Comparison of ENCODE assay signal across 9 cellular contexts in the genomic region with DNA sequence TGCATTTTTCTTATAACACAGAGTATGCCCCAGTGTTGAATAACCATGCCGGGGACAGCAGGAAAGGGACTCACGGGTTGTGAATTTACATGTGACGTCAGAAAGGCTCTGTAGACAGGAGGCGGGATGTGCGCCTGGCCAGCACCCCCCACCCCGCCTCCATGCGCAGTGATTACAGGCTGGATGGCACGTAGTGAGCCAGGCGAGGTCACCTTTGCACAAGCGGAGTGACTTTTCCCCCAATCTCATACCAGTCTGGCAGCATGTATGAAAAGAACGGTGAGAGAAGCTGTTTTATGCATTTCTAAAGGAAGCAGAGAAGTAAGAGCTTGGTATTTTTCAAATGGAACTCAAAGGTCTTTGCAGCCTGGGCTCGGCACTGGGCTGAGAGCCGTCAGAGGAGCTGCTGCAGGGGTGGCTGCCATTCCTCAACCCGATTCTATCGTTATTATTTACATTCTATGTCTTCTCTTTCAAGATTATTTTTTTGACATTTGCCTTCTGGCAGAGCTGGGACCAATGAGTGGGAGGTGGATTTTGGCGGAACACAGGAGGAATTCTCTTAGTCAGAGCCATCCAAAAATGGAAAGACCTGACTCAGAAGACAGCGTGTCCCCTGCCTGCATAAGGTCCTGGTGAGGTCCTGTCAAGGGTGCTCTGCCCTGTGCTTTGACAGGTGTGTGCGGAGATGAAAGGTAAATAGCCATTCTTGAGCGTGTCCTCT.
A peak's percentile ranks its signal among the peaks of the same experiment; 100 is the strongest.
DNase-seq lines count a peak whose midpoint lies in the region; ATAC-seq and TF ChIP-seq lines count a peak whose summit lies in the region.
"Had no signal": no experiment of that assay in that cellular context is flagged by ENCODE, and none has a peak within 500 bp of the region (broad histone marks: within the 10 kb centered on the region; RNA-seq: fewer than 3 reads in every experiment).

No MANE protein-coding gene starts in this region.

- H3K27ac Mint-ChIP-seq in activated T-helper 17 cell treated with anti-CD3 and anti-CD28 coated beads, Interleukin-2, amount 50 U/mL, for 72 hours = peak overlapping the region; percentile 37
- H3K27ac Mint-ChIP-seq in natural killer cell treated with Interleukin-12 subunit alpha and Interleukin-12 subunit beta and Interleukin-15 and Interleukin-18, amount 100 ng/mL, for 72 hours = no peak overlapping the region
- H3K27ac Mint-ChIP-seq in activated T-helper 1 cell treated with anti-CD3 and anti-CD28 coated beads, Interleukin-12 subunit alpha, Interleukin-12 subunit beta, Interleukin-2, Interleukin-4 antibody, amounts not matched to agents 30 ng/mL and 10 ng/mL and 1 ng/mL, durations not matched to agents 14 hours and 24 hours and 36 hours = no peak overlapping the region

- no peaks in the 10 kb centered on the region for H3K27me3 Mint-ChIP-seq in activated T-helper 17 cell treated with anti-CD3 and anti-CD28 coated beads, Interleukin-2, amount 50 U/mL, for 72 hours
- peaks cover 0 to 7% of the 10 kb centered on the region in 2 donors for H3K27me3 Mint-ChIP-seq in natural killer cell treated with Interleukin-12 subunit alpha and Interleukin-12 subunit beta and Interleukin-15 and Interleukin-18, amount 100 ng/mL, for 72 hours
- peaks cover 3% of the 10 kb centered on the region for H3K27me3 Mint-ChIP-seq in activated T-helper 1 cell treated with anti-CD3 and anti-CD28 coated beads, Interleukin-12 subunit alpha, Interleukin-12 subunit beta, Interleukin-2, Interleukin-4 antibody, amounts not matched to agents 30 ng/mL and 10 ng/mL and 1 ng/mL, durations not matched to agents 14 hours and 24 hours and 36 hours (ENCODE audit: insufficient read depth)

- no peaks in the 10 kb centered on the region for H3K36me3 Mint-ChIP-seq in activated T-helper 17 cell treated with anti-CD3 and anti-CD28 coated beads, Interleukin-2, amount 50 U/mL, for 72 hours (ENCODE audit: low read depth)
- H3K36me3 Mint-ChIP-seq in natural killer cell treated with Interleukin-12 subunit alpha and Interleukin-12 subunit beta and Interleukin-15 and Interleukin-18, amount 100 ng/mL, for 72 hours = no peaks in the 10 kb centered on the region
- no peaks in the 10 kb centered on the region for H3K36me3 Mint-ChIP-seq in activated T-helper 1 cell treated with anti-CD3 and anti-CD28 coated beads, Interleukin-12 subunit alpha, Interleukin-12 subunit beta, Interleukin-2, Interleukin-4 antibody, amounts not matched to agents 30 ng/mL and 10 ng/mL and 1 ng/mL, durations not matched to agents 14 hours and 24 hours and 36 hours (ENCODE audit: low read depth)

- H3K9me3 ChIP-seq in heart right ventricle = no peaks in the 10 kb centered on the region

- H3K27ac ChIP-seq in heart right ventricle = peak overlapping the region; percentile 15 to 80 (median 50)

- H3K4me1 ChIP-seq in heart right ventricle = peaks cover 0 to 53% (median 12%) of the 10 kb centered on the region in 9 donors

- H3K4me3 Mint-ChIP-seq in activated T-helper 17 cell treated with anti-CD3 and anti-CD28 coated beads, Interleukin-2, amount 50 U/mL, for 72 hours = no peak overlapping the region
- no peak overlapping the region for H3K4me3 Mint-ChIP-seq in natural killer cell treated with Interleukin-12 subunit alpha and Interleukin-12 subunit beta and Interleukin-15 and Interleukin-18, amount 100 ng/mL, for 72 hours
- H3K4me3 Mint-ChIP-seq in activated T-helper 1 cell treated with anti-CD3 and anti-CD28 coated beads, Interleukin-12 subunit alpha, Interleukin-12 subunit beta, Interleukin-2, Interleukin-4 antibody, amounts not matched to agents 30 ng/mL and 10 ng/mL and 1 ng/mL, durations not matched to agents 14 hours and 24 hours and 36 hours = no peak overlapping the region

- TF ChIP-seq CTCF in heart right ventricle (IDR thresholded peaks at IDR 0.05) = no peak

- ATAC-seq in activated T-helper 17 cell treated with anti-CD3 and anti-CD28 coated beads, Interleukin-2, amount 50 U/mL, for 72 hours (replicated peaks) = no peak
- peak; percentile 68 to 91 (median 87) for ATAC-seq in heart right ventricle
- no peak for ATAC-seq in natural killer cell treated with Interleukin-12 subunit alpha and Interleukin-12 subunit beta and Interleukin-15 and Interleukin-18, amount 100 ng/mL, for 72 hours

- DNase-seq in DMS53 treated with DMSO at 0.1 percent for 48 hours (lab: John Stamatoyannopoulos, UW; ENCODE audit: unreplicated experiment) = peak; percentile 24
- peak; percentile 52 to 56 for DNase-seq in heart right ventricle
- peak; percentile 89 for DNase-seq in renal cortical epithelial cell (ENCODE audit: low read depth)
- DNase-seq in natural killer cell treated with Interleukin-12 subunit alpha and Interleukin-12 subunit beta and Interleukin-15 and Interleukin-18, amount 100 ng/mL, for 72 hours (ENCODE audit: low spot score) = no peak
- no peak for DNase-seq in stimulated activated CD4-positive, alpha-beta T cell treated with anti-CD3 and anti-CD28 coated beads, Interleukin-12 subunit alpha, Interleukin-12 subunit beta, amount 100 ng/mL, for 4 hours
- no peak for DNase-seq in T-helper 2 cell
- no peak for DNase-seq in activated T-helper 1 cell treated with anti-CD3 and anti-CD28 coated beads, Interleukin-12 subunit alpha, Interleukin-12 subunit beta, Interleukin-2, Interleukin-4 antibody, amounts not matched to agents 30 ng/mL and 10 ng/mL and 1 ng/mL, durations not matched to agents 14 hours and 24 hours and 36 hours (ENCODE audit: low spot score)
- DNase-seq: NCI-H1092 had no signal

- no peaks in the 10 kb centered on the region for H3K4me1 Mint-ChIP-seq in activated T-helper 17 cell treated with anti-CD3 and anti-CD28 coated beads, Interleukin-2, amount 50 U/mL, for 72 hours
- peaks cover 0 to 5% of the 10 kb centered on the region in 2 donors for H3K4me1 Mint-ChIP-seq in natural killer cell treated with Interleukin-12 subunit alpha and Interleukin-12 subunit beta and Interleukin-15 and Interleukin-18, amount 100 ng/mL, for 72 hours (ENCODE audit: low read depth in 2 of 2)
- H3K4me1 Mint-ChIP-seq in activated T-helper 1 cell treated with anti-CD3 and anti-CD28 coated beads, Interleukin-12 subunit alpha, Interleukin-12 subunit beta, Interleukin-2, Interleukin-4 antibody, amounts not matched to agents 30 ng/mL and 10 ng/mL and 1 ng/mL, durations not matched to agents 14 hours and 24 hours and 36 hours (ENCODE audit: low read depth) = peaks cover 6% of the 10 kb centered on the region

- H3K9me3 Mint-ChIP-seq in activated T-helper 17 cell treated with anti-CD3 and anti-CD28 coated beads, Interleukin-2, amount 50 U/mL, for 72 hours = no peaks in the 10 kb centered on the region
- H3K9me3 Mint-ChIP-seq in natural killer cell treated with Interleukin-12 subunit alpha and Interleukin-12 subunit beta and Interleukin-15 and Interleukin-18, amount 100 ng/mL, for 72 hours = no peaks in the 10 kb centered on the region
- H3K9me3 Mint-ChIP-seq in activated T-helper 1 cell treated with anti-CD3 and anti-CD28 coated beads, Interleukin-12 subunit alpha, Interleukin-12 subunit beta, Interleukin-2, Interleukin-4 antibody, amounts not matched to agents 30 ng/mL and 10 ng/mL and 1 ng/mL, durations not matched to agents 14 hours and 24 hours and 36 hours = no peaks in the 10 kb centered on the region

- intact Hi-C loops in heart right ventricle (cut with DNase I) = no loop called here
- intact Hi-C loops in activated T-helper 1 cell treated with anti-CD3 and anti-CD28 coated beads, Interleukin-12 subunit alpha, Interleukin-12 subunit beta, Interleukin-2, Interleukin-4 antibody, amounts not matched to agents 30 ng/mL and 10 ng/mL and 1 ng/mL, durations not matched to agents 14 hours and 24 hours and 36 hours (cut with micrococcal nuclease) = no loop called here

- peak overlapping the region in 6 of 10 donors; percentile 2 to 28 (median 18) for H3K4me3 ChIP-seq in heart right ventricle

- H3K36me3 ChIP-seq in heart right ventricle = no peaks in the 10 kb centered on the region

- 45 to 46% methylated on average over 19 of the region's 19 CpGs for whole genome bisulfite sequencing in heart right ventricle, 2 donors

- no peaks in the 10 kb centered on the region for H3K27me3 ChIP-seq in heart right ventricle

Comparison
In these comparisons a context has a peak if more than half of its experiments do, and no peak if none do; other contexts are left out.
1. DNase-seq: peak in DMS53 treated with DMSO at 0.1 percent for 48 hours (single experiment), heart right ventricle (2 of 2) and renal cortical epithelial cell (single experiment); none in natural killer cell treated with Interleukin-12 subunit alpha and Interleukin-12 subunit beta and Interleukin-15 and Interleukin-18, amount 100 ng/mL, for 72 hours (single experiment), stimulated activated CD4-positive, alpha-beta T cell treated with anti-CD3 and anti-CD28 coated beads, Interleukin-12 subunit alpha, Interleukin-12 subunit beta, amount 100 ng/mL, for 4 hours (single experiment), T-helper 2 cell (0 of 5) and activated T-helper 1 cell treated with anti-CD3 and anti-CD28 coated beads, Interleukin-12 subunit alpha, Interleukin-12 subunit beta, Interleukin-2, Interleukin-4 antibody, amounts not matched to agents 30 ng/mL and 10 ng/mL and 1 ng/mL, durations not matched to agents 14 hours and 24 hours and 36 hours (single experiment).
2. ATAC-seq: peak in heart right ventricle (8 of 8); none in activated T-helper 17 cell treated with anti-CD3 and anti-CD28 coated beads, Interleukin-2, amount 50 U/mL, for 72 hours (single experiment) and natural killer cell treated with Interleukin-12 subunit alpha and Interleukin-12 subunit beta and Interleukin-15 and Interleukin-18, amount 100 ng/mL, for 72 hours (0 of 2).